ENCODE assay signal across 17 cellular contexts in the genomic region with DNA sequence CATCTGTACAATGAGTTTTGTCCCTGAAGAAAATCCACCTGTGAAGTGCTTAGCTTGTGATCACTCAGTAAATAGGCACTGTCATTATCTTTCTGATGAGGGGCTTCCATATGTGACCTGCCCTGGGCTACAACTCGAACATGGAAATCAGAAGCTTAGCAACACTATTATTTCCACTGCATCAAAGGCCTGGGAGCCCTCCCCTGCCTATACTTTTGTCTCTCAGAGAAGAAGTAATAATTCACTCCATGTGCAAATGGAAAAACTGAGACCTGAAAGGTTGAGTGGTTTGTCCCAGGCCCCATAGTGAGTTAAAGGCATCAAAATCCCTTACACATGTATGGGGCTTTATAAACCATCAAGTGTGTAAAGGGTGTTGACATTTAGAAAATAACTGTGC. TPM values are rescaled to one million over a fixed set of nuclear protein-coding genes. Genes with fewer than 3 reads are reported as not detected.
DNase-seq lines count a peak whose midpoint lies in the region; ATAC-seq and TF ChIP-seq lines count a peak whose summit lies in the region.
"Had no signal": no experiment of that assay in that cellular context is flagged by ENCODE, and none has a peak within 500 bp of the region (broad histone marks: within the 10 kb centered on the region; RNA-seq: fewer than 3 reads in every experiment).

No MANE protein-coding gene starts in this region.

- H3K14ac ChIP-seq in neuronal stem cell (ENCODE audit: low read length): no peak overlapping the region

- H3K9me3 Mint-ChIP-seq in glutamatergic neuron (ENCODE audit: unreplicated experiment): peaks cover 2% of the 10 kb centered on the region
- H3K9me3 Mint-ChIP-seq: activated naive CD4-positive, alpha-beta T cell treated with anti-CD3 and anti-CD28 coated beads, Interleukin-2, amount 50 U/mL, for 24 hours; activated T-cell treated with anti-CD3 and anti-CD28 coated beads, Interleukin-2, amount 50 U/mL, for 24 hours; brain; CD8-positive, alpha-beta memory T cell had no signal

- H2AK5ac ChIP-seq in neuronal stem cell (ENCODE audit: low read depth, low read length): no peak overlapping the region

- H2BK120ac ChIP-seq in neuronal stem cell (ENCODE audit: low read depth, low read length): no peak overlapping the region

- no peaks in the 10 kb centered on the region for H3K27me3 ChIP-seq in left ventricle myocardium inferior (ENCODE audit: low read depth)
- no peaks in the 10 kb centered on the region for H3K27me3 ChIP-seq in neuronal stem cell (ENCODE audit: control insufficient read depth in 3 of 3, insufficient read depth in 3 of 3, low read depth in 1 of 3, low read length in 3 of 3)
- H3K27me3 ChIP-seq in vagina: no peaks in the 10 kb centered on the region
- H3K27me3 ChIP-seq in dorsolateral prefrontal cortex: no peaks in the 10 kb centered on the region
- H3K27me3 ChIP-seq: ovary had no signal

- no peak for ATAC-seq in left ventricle myocardium superior

- no peak overlapping the region for H3K27ac Mint-ChIP-seq in glutamatergic neuron (ENCODE audit: unreplicated experiment)
- H3K27ac Mint-ChIP-seq: activated naive CD4-positive, alpha-beta T cell treated with anti-CD3 and anti-CD28 coated beads, Interleukin-2, amount 50 U/mL, for 24 hours; activated T-cell treated with anti-CD3 and anti-CD28 coated beads, Interleukin-2, amount 50 U/mL, for 24 hours had no signal

- no peak overlapping the region for H3K9ac ChIP-seq in neuronal stem cell (ENCODE audit: low read depth, low read length, poor library complexity)

- H3K4me1 ChIP-seq in left ventricle myocardium inferior (peaks cover 81% of the 10 kb centered on the region), neuronal stem cell (ENCODE audit: control insufficient read depth in 2 of 2, insufficient read depth in 1 of 2, low read depth in 1 of 2, low read length in 2 of 2) (peaks cover 49% of the 10 kb centered on the region in 2 donors), vagina (peaks cover 75% of the 10 kb centered on the region)

- DNase-seq in left ventricle myocardium inferior (no peak), left ventricle myocardium superior (no peak), glutamatergic neuron (no peak), neuronal stem cell (ENCODE audit: low spot score) (no peak), vagina (ENCODE audit: extremely low spot score in 2 of 2) (no peak), NK-92 (lab: John Stamatoyannopoulos, UW; ENCODE audit: unreplicated experiment) (no peak), dorsolateral prefrontal cortex (no peak), kidney glomerular epithelial cell (lab: John Stamatoyannopoulos, UW) (no peak)
- DNase-seq: activated T-cell treated with anti-CD3 and anti-CD28 coated beads, Interleukin-2, amount 50 U/mL, for 24 hours; CD8-positive, alpha-beta memory T cell; head of caudate nucleus; NCI-H1930; NCI-H774; ovary; stimulated activated CD4-positive, alpha-beta T cell treated with anti-CD3 and anti-CD28 coated beads, Interleukin-4, amount 100 ng/mL, for 4 hours had no signal

- no peak for TF ChIP-seq POLR2A in vagina (IDR thresholded peaks at IDR 0.05)

- H3K36me3 Mint-ChIP-seq in glutamatergic neuron (ENCODE audit: unreplicated experiment): no peaks in the 10 kb centered on the region
- H3K36me3 Mint-ChIP-seq: activated naive CD4-positive, alpha-beta T cell treated with anti-CD3 and anti-CD28 coated beads, Interleukin-2, amount 50 U/mL, for 24 hours; brain; CD8-positive, alpha-beta memory T cell had no signal

- H3K4me3 Mint-ChIP-seq in glutamatergic neuron (ENCODE audit: unreplicated experiment): peak overlapping the region; percentile 65
- H3K4me3 Mint-ChIP-seq: activated naive CD4-positive, alpha-beta T cell treated with anti-CD3 and anti-CD28 coated beads, Interleukin-2, amount 50 U/mL, for 24 hours; activated T-cell treated with anti-CD3 and anti-CD28 coated beads, Interleukin-2, amount 50 U/mL, for 24 hours; CD8-positive, alpha-beta memory T cell had no signal

- no CpG with 5 or more reads among the region's 1 CpG for WGBS in neuronal stem cell (ENCODE audit: extremely low coverage in 2 of 2, insufficient read length in 2 of 2, insufficient replicate concordance in 1 of 2), 2 donors

- intact Hi-C loops in left ventricle myocardium inferior (cut with micrococcal nuclease) (no loop called here), left ventricle myocardium superior (cut with micrococcal nuclease) (no loop called here), vagina (cut with DNase I) (no loop called here), dorsolateral prefrontal cortex (cut with DNase I) (no loop called here)

- H2BK12ac ChIP-seq in neuronal stem cell (ENCODE audit: low read length): no peak overlapping the region

- no peak overlapping the region for H3K4ac ChIP-seq in neuronal stem cell (ENCODE audit: low read length)

- TF ChIP-seq CTCF in left ventricle myocardium inferior (IDR thresholded peaks at IDR 0.05; ENCODE audit: borderline replicate concordance): no peak
- no peak for TF ChIP-seq CTCF in glutamatergic neuron (IDR thresholded peaks at IDR 0.05; ENCODE audit: partially characterized antibody, unreplicated experiment)
- no peak for TF ChIP-seq CTCF in vagina (IDR thresholded peaks at IDR 0.05)
- no peak for TF ChIP-seq CTCF in dorsolateral prefrontal cortex (IDR thresholded peaks at IDR 0.05 in 54 of 56, conservative IDR thresholded peaks at IDR 0.05 in 2 of 56; ENCODE audit: low read depth in 1 of 56, partially characterized antibody in 56 of 56)

- no peak overlapping the region for H3K23ac ChIP-seq in neuronal stem cell (ENCODE audit: low read depth, low read length, poor library complexity)

- no peak overlapping the region for H3K18ac ChIP-seq in neuronal stem cell (ENCODE audit: low read length)

- H3K4me2 ChIP-seq in neuronal stem cell (ENCODE audit: insufficient read depth, low read length, poor library complexity, severe bottlenecking): peak overlapping the region; percentile 67

- H3K27ac ChIP-seq in left ventricle myocardium inferior (replicated peaks) (peak overlapping the region; percentile 86), neuronal stem cell (replicated peaks; ENCODE audit: low read length) (peak overlapping the region; percentile 57), vagina (peak overlapping the region; percentile 40), dorsolateral prefrontal cortex (peak overlapping the region in 1 of 59 donors; percentile 41)
- H3K27ac ChIP-seq: ovary had no signal

- H2BK5ac ChIP-seq in neuronal stem cell (ENCODE audit: low read length): no peak overlapping the region

- H3K79me1 ChIP-seq in neuronal stem cell (ENCODE audit: low read depth, low read length): no peaks in the 10 kb centered on the region

- H2BK15ac ChIP-seq in neuronal stem cell (ENCODE audit: low read length): no peak overlapping the region

- no peak overlapping the region for H4K8ac ChIP-seq in neuronal stem cell (ENCODE audit: low read depth, low read length)

- H3K36me3 ChIP-seq in left ventricle myocardium inferior: no peaks in the 10 kb centered on the region
- no peaks in the 10 kb centered on the region for H3K36me3 ChIP-seq in neuronal stem cell (replicated peaks in 1 of 2; ENCODE audit: control insufficient read depth in 2 of 2, insufficient read depth in 2 of 2, low read length in 2 of 2)
- H3K36me3 ChIP-seq in vagina: no peaks in the 10 kb centered on the region
- H3K36me3 ChIP-seq: ovary had no signal

- H3K4me3 ChIP-seq in left ventricle myocardium inferior: no peak overlapping the region
- H3K4me3 ChIP-seq in neuronal stem cell (ENCODE audit: low read length in 2 of 2): peak overlapping the region in 1 of 2 donors; percentile 22
- H3K4me3 ChIP-seq in vagina: no peak overlapping the region
- H3K4me3 ChIP-seq in dorsolateral prefrontal cortex: no peak overlapping the region
- H3K4me3 ChIP-seq: ovary had no signal

- H4K91ac ChIP-seq in neuronal stem cell (ENCODE audit: low read depth, low read length, poor library complexity): no peak overlapping the region

- H3K27me3 Mint-ChIP-seq in glutamatergic neuron (ENCODE audit: unreplicated experiment): peaks cover 4% of the 10 kb centered on the region
- H3K27me3 Mint-ChIP-seq: activated T-cell treated with anti-CD3 and anti-CD28 coated beads, Interleukin-2, amount 50 U/mL, for 24 hours had no signal

- no peak overlapping the region for H2AFZ ChIP-seq in neuronal stem cell (ENCODE audit: low read length)

- H3K9me3 ChIP-seq in left ventricle myocardium inferior (replicated peaks): no peaks in the 10 kb centered on the region
- H3K9me3 ChIP-seq in neuronal stem cell (replicated peaks in 1 of 2; ENCODE audit: control insufficient read depth in 2 of 2, insufficient read depth in 1 of 2, low read depth in 1 of 2, low read length in 2 of 2): no peaks in the 10 kb centered on the region
- no peaks in the 10 kb centered on the region for H3K9me3 ChIP-seq in vagina
- H3K9me3 ChIP-seq: ovary had no signal

- peaks cover 23% of the 10 kb centered on the region for H3K4me1 Mint-ChIP-seq in glutamatergic neuron (ENCODE audit: low read depth, unreplicated experiment)
- H3K4me1 Mint-ChIP-seq: activated naive CD4-positive, alpha-beta T cell treated with anti-CD3 and anti-CD28 coated beads, Interleukin-2, amount 50 U/mL, for 24 hours had no signal

RNA-seq across cellular contexts. Expression of gene SOX13, which starts 20.8 kb away (rescaled TPM):
- total RNA-seq in left ventricle myocardium inferior (13.1 TPM), left ventricle myocardium superior (12.7 TPM), glutamatergic neuron (ENCODE audit: unreplicated experiment) (2.2 TPM), vagina (41.0 TPM), dorsolateral prefrontal cortex (10 to 100 TPM; 13.7 to 62.1 (median 24.8) TPM)
- polyA plus RNA-seq in neuronal stem cell (2013, experiment 1 of 2): 16.2 TPM
- 16.8 TPM for polyA plus RNA-seq in neuronal stem cell (2013, experiment 2 of 2)

RNA-seq across cellular contexts. Expression of gene ETNK2, which starts 58.1 kb away (rescaled TPM):
- total RNA-seq in left ventricle myocardium inferior (4.4 TPM), left ventricle myocardium superior (3.3 TPM), glutamatergic neuron (ENCODE audit: unreplicated experiment) (5.0 TPM), vagina (30.9 TPM), dorsolateral prefrontal cortex (10 to 100 TPM in 30 of 120 experiments, 1 to 10 TPM in 90; 3.3 to 17.5 (median 8.5) TPM)
- polyA plus RNA-seq in neuronal stem cell (2013, experiment 1 of 2): 8.8 TPM
- 8.4 TPM for polyA plus RNA-seq in neuronal stem cell (2013, experiment 2 of 2)
